8 cellular contexts compared by ENCODE assay signal in genomic region chr9:114681594-114682332, GRCh38. TPM values are rescaled to one million over a fixed set of nuclear protein-coding genes. Genes with fewer than 3 reads are reported as not detected.
DNase-seq lines count a peak whose midpoint lies in the region; ATAC-seq and TF ChIP-seq lines count a peak whose summit lies in the region.

Gene TEX48, minus strand, starts transcription at chr9:114682192. Its CDS starts 10,469 bp downstream, at chr9:114671723.

- peak within 1 kb of the TSS in 7 of 8 donors; percentile 3 to 95 (median 79) for H3K27ac Mint-ChIP-seq in CD8-positive, alpha-beta memory T cell
- H3K27ac Mint-ChIP-seq in nephron: no peak within 1 kb of the TSS

- POLR2A ChIA-PET in CD8-positive, alpha-beta memory T cell (lab: Charles Lee): no interaction called here

- peak; percentile 73 for ATAC-seq in GM19463 (IDR thresholded peaks at IDR 0.05; ENCODE audit: unreplicated experiment)

- peak; percentile 86 for TF ChIP-seq CTCF in epithelial cell of proximal tubule (conservative IDR thresholded peaks at IDR 0.05; ENCODE audit: low read depth, low read length)
- TF ChIP-seq CTCF in nephron (IDR thresholded peaks at IDR 0.05; ENCODE audit: unreplicated experiment in 3 of 3): peak; percentile 43 to 51 (median 44)
- peak in 5 of 7 experiments; percentile 28 to 62 (median 52) for TF ChIP-seq CTCF in stomach (IDR thresholded peaks at IDR 0.05)

- H3K9me3 ChIP-seq in CD8-positive, alpha-beta memory T cell (ENCODE audit: low read length): no peaks in the 10 kb centered on the region
- H3K9me3 ChIP-seq in stomach: no peaks in the 10 kb centered on the region

- no peaks in the 10 kb centered on the region for H3K9me3 Mint-ChIP-seq in CD8-positive, alpha-beta memory T cell
- H3K9me3 Mint-ChIP-seq in nephron: no peaks in the 10 kb centered on the region

- peaks cover 18 to 27% (median 19%) of the 10 kb centered on the region in 3 donors for H3K4me1 Mint-ChIP-seq in CD8-positive, alpha-beta memory T cell
- peaks cover 29% of the 10 kb centered on the region for H3K4me1 Mint-ChIP-seq in nephron

- H3K36me3 ChIP-seq in CD8-positive, alpha-beta memory T cell (ENCODE audit: insufficient read depth, low read length): no peaks in the 10 kb centered on the region
- no peaks in the 10 kb centered on the region for H3K36me3 ChIP-seq in stomach

- CTCF ChIA-PET in CD8-positive, alpha-beta memory T cell (lab: Charles Lee): interaction anchor here (0.6 to 6.5 kb wide), 46 partner anchors 9 to 842 kb away, joined by 3 to 151 read pairs (median 4); partner anchors contain the start of gene ATP6V1G1

- peaks cover 6% of the 10 kb centered on the region for H3K4me1 ChIP-seq in CD8-positive, alpha-beta memory T cell (ENCODE audit: insufficient read depth, low read length)
- peaks cover 0 to 10% (median 0%) of the 10 kb centered on the region in 4 donors for H3K4me1 ChIP-seq in stomach

- TF ChIP-seq POLR2A in stomach (IDR thresholded peaks at IDR 0.05): no peak

- H3K27ac ChIP-seq in CD8-positive, alpha-beta memory T cell (ENCODE audit: low read depth, low read length): no peak within 1 kb of the TSS
- H3K27ac ChIP-seq in stomach: no peak within 1 kb of the TSS

- 42 to 56% (median 54%) methylated on average over 8 of the region's 8 CpGs for WGBS in stomach, 5 donors

- H3K4me3 ChIP-seq in CD8-positive, alpha-beta memory T cell (ENCODE audit: low read length): no peak within 1 kb of the TSS
- H3K4me3 ChIP-seq in epithelial cell of proximal tubule (ENCODE audit: low read depth, low read length): no peak within 1 kb of the TSS
- H3K4me3 ChIP-seq in stomach: no peak within 1 kb of the TSS

- intact Hi-C loops in stomach (cut with DNase I; ENCODE audit: low total_unique reads): no loop called here

- H3K36me3 Mint-ChIP-seq in CD8-positive, alpha-beta memory T cell: no peaks in the 10 kb centered on the region
- no peaks in the 10 kb centered on the region for H3K36me3 Mint-ChIP-seq in nephron (ENCODE audit: low read depth)

- H3K27me3 ChIP-seq in CD8-positive, alpha-beta memory T cell (ENCODE audit: insufficient read depth, low read length, poor library complexity, severe bottlenecking): peaks cover 9% of the 10 kb centered on the region
- no peaks in the 10 kb centered on the region for H3K27me3 ChIP-seq in stomach

- H3K27me3 Mint-ChIP-seq in CD8-positive, alpha-beta memory T cell: peaks cover 0 to 15% of the 10 kb centered on the region in 2 donors
- H3K27me3 Mint-ChIP-seq in nephron (ENCODE audit: low read depth): peaks cover 8% of the 10 kb centered on the region

- peak; percentile 56 to 86 (median 69) for DNase-seq in CD8-positive, alpha-beta memory T cell
- DNase-seq in HK-2 (ENCODE audit: unreplicated experiment) (peak; percentile 69), NOMO-1 treated with dmso at 0.1 percent for 144 hours (lab: John Stamatoyannopoulos, UW; ENCODE audit: unreplicated experiment) (peak; percentile 47), epithelial cell of proximal tubule (ENCODE audit: low read depth) (peak; percentile 12), stomach (peak; percentile 71)
- peak; percentile 56 to 68 for DNase-seq in activated CD8-positive, alpha-beta memory T cell treated with anti-CD3 and anti-CD28 coated beads for 4 hours (ENCODE audit: low read depth in 2 of 2)

- peak within 1 kb of the TSS in 6 of 7 donors; percentile 53 to 89 (median 74) for H3K4me3 Mint-ChIP-seq in CD8-positive, alpha-beta memory T cell
- H3K4me3 Mint-ChIP-seq in nephron: no peak within 1 kb of the TSS

- no peak for TF ChIP-seq EP300 in stomach (IDR thresholded peaks at IDR 0.05)

RNA-seq across cellular contexts. Expression of gene TEX48, which starts in this region (rescaled TPM):
- total RNA-seq in CD8-positive, alpha-beta memory T cell: under 1 TPM; 0.46 to 0.86 TPM
- polyA plus RNA-seq in CD8-positive, alpha-beta memory T cell: not detected
- total RNA-seq in epithelial cell of proximal tubule (not detected in 2 replicates), stomach (not detected)
- not detected for polyA plus RNA-seq in stomach

Comparison
In these comparisons a context has a peak if more than half of its experiments do, and no peak if none do; other contexts are left out.
1. Peak in DNase-seq in CD8-positive, alpha-beta memory T cell; RNA of the gene not detected or under 1 TPM.
2. Peak in DNase-seq in epithelial cell of proximal tubule; RNA of the gene not detected or under 1 TPM.
3. Peak in DNase-seq in stomach; RNA of the gene not detected or under 1 TPM.
4. DNase-seq: peak in every context shown above with its lines; median percentile 71 in stomach; 69 in CD8-positive, alpha-beta memory T cell; 69 in HK-2; 62 in activated CD8-positive, alpha-beta memory T cell treated with anti-CD3 and anti-CD28 coated beads for 4 hours; 47 in NOMO-1 treated with dmso at 0.1 percent for 144 hours; 12 in epithelial cell of proximal tubule.
5. H3K27ac Mint-ChIP-seq: peak in CD8-positive, alpha-beta memory T cell (7 of 8); none in nephron (0 of 3).
6. H3K4me3 Mint-ChIP-seq: peak in CD8-positive, alpha-beta memory T cell (6 of 7); none in nephron (0 of 3).
7. Peak in every context shown above with its lines, with median percentiles within 50 percentile points of each other: CTCF ChIP-seq.